In genomic region chr2:44477657-44478414, GRCh38 we compare ENCODE assay signal across 13 cellular contexts.
DNase-seq lines count a peak whose midpoint lies in the region; ATAC-seq, FAIRE-seq and TF ChIP-seq lines count a peak whose summit lies in the region.
"Had no signal": no experiment of that assay in that cellular context is flagged by ENCODE, and none has a peak within 500 bp of the region (broad histone marks: within the 10 kb centered on the region; RNA-seq: fewer than 3 reads in every experiment).

No MANE protein-coding gene starts in this region.

- no peaks in the 10 kb centered on the region for H3K23me2 ChIP-seq in H1 (ENCODE audit: low read depth, low read length)

- no peak overlapping the region for H2BK12ac ChIP-seq in H1 (ENCODE audit: low read depth, low read length)

- H2BK5ac ChIP-seq in IMR-90 (ENCODE audit: low read depth, low read length, poor library complexity, severe bottlenecking) (no peak overlapping the region), H1 (ENCODE audit: low read depth, low read length) (no peak overlapping the region)

- TF ChIP-seq CTCF in GM23338 (conservative IDR thresholded peaks at IDR 0.05; ENCODE audit: low read depth in 2 of 2) (no peak), IMR-90 (conservative IDR thresholded peaks at IDR 0.05; ENCODE audit: low read depth, low read length) (no peak), H1 (IDR thresholded peaks at IDR 0.05; ENCODE audit: control extremely low read depth in 1 of 3, insufficient read depth in 1 of 3, low read depth in 1 of 3, low read length in 3 of 3) (no peak)

- H2AK5ac ChIP-seq in IMR-90 (ENCODE audit: low read depth, low read length) (no peak overlapping the region), H1 (ENCODE audit: low read depth, low read length) (no peak overlapping the region)

- BruUV-seq in IMR-90 (replicated peaks; lab: Mats Ljungman, UMichigan): no TSS peak

- H2BK120ac ChIP-seq in IMR-90 (ENCODE audit: low read depth, low read length) (no peak overlapping the region), H1 (replicated peaks; ENCODE audit: low read depth, low read length) (no peak overlapping the region)

- H4K8ac ChIP-seq in IMR-90 (ENCODE audit: low read depth in 2 of 2, low read length in 2 of 2): no peak overlapping the region
- no peak overlapping the region for H4K8ac ChIP-seq in H1 (ENCODE audit: extremely low read depth, insufficient read depth, low read length)

- no peaks in the 10 kb centered on the region for H3K36me3 Mint-ChIP-seq in GM23338 (ENCODE audit: low read depth)
- H3K36me3 Mint-ChIP-seq: CD4-positive, alpha-beta memory T cell had no signal

- no peak overlapping the region for H2BK20ac ChIP-seq in IMR-90 (ENCODE audit: low read depth, low read length)
- H2BK20ac ChIP-seq in H1 (ENCODE audit: low read length): no peak overlapping the region

- H3K14ac ChIP-seq in IMR-90 (replicated peaks; ENCODE audit: low read depth, low read length): no peak overlapping the region
- H3K14ac ChIP-seq in H1 (ENCODE audit: insufficient read length): no peak overlapping the region

- peak; percentile 59 for DNase-seq in GM23338 (ENCODE audit: low spot score)
- DNase-seq in IMR-90: no peak
- DNase-seq in H1 (ENCODE audit: low read depth in 1 of 2, low spot score in 2 of 2): no peak
- no peak for DNase-seq in DMS53 treated with DMSO at 0.1 percent for 48 hours (lab: John Stamatoyannopoulos, UW; ENCODE audit: unreplicated experiment)
- no peak for DNase-seq in NCI-H774 (lab: John Stamatoyannopoulos, UW)
- DNase-seq: BE2C; CD4-positive, alpha-beta memory T cell; COR-L47 had no signal

- no peak overlapping the region for H3K18ac ChIP-seq in IMR-90 (ENCODE audit: low read depth, low read length)
- peak overlapping the region; percentile 66; the same call in 1 of the 2 replicates for H3K18ac ChIP-seq in H1 (ENCODE audit: extremely low read depth, low read length)

- no peak overlapping the region for H3K4me3 Mint-ChIP-seq in GM23338
- H3K4me3 Mint-ChIP-seq: CD4-positive, alpha-beta memory T cell had no signal

- no peaks in the 10 kb centered on the region for H3K9me3 Mint-ChIP-seq in GM23338
- H3K9me3 Mint-ChIP-seq: CD4-positive, alpha-beta memory T cell had no signal

- H2AFZ ChIP-seq in GM23338 (no peak overlapping the region), IMR-90 (replicated peaks; ENCODE audit: low read length, poor library complexity) (no peak overlapping the region), H1 (ENCODE audit: low read length) (no peak overlapping the region), neuron (ENCODE audit: low read depth, low read length) (peak overlapping the region; percentile 54)

- H3K4me1 ChIP-seq in GM23338 (ENCODE audit: insufficient read depth) (peaks cover 5% of the 10 kb centered on the region; the same call in 1 of the 2 replicates), IMR-90 (ENCODE audit: control insufficient read depth, insufficient read depth, low read length) (no peaks in the 10 kb centered on the region), H1 (replicated peaks in 1 of 4; ENCODE audit: control insufficient read depth in 3 of 4, insufficient read depth in 4 of 4, low read length in 3 of 4) (peaks cover 0 to 3% (median under 1%) of the 10 kb centered on the region in 4 experiments; a peak in 1 of 7 replicates), neuron (ENCODE audit: insufficient read depth, low read length) (peaks cover 7% of the 10 kb centered on the region)

- H4K91ac ChIP-seq in IMR-90 (ENCODE audit: insufficient read depth, low read depth, low read length) (no peak overlapping the region), H1 (replicated peaks; ENCODE audit: insufficient read length, low read length) (peak overlapping the region; percentile 22)

- H3K4me1 Mint-ChIP-seq in GM23338: peaks cover 28% of the 10 kb centered on the region; the same call in 2 of the 3 replicates

- in situ Hi-C loops in IMR-90 (cut with MboI; ENCODE audit: low sequenced_read_pairs): loop anchor here (10.0 to 25.0 kb wide), 2 partner anchors 443 to 484 kb away; no protein-coding TSS in a partner anchor

- no CpG with 5 or more reads among the region's 3 CpGs for WGBS in IMR-90 (ENCODE audit: extremely low coverage in 2 of 2, insufficient read length in 1 of 2), 2 experiments
- WGBS in H1 (ENCODE audit: extremely low coverage in 1 of 2, insufficient coverage in 1 of 2, insufficient read length in 1 of 2, insufficient replicate concordance in 2 of 2, low coverage in 1 of 2, low lambda C conversion rate in 2 of 2, missing lambda C conversion rate in 1 of 2), 2 experiments: 83% methylated on average over 3 of the region's 3 CpGs; no CpG with 5 or more reads in 1 of the 2 experiments

- CTCF ChIA-PET in IMR-90 (lab: Yijun Ruan, JAX): interaction anchor here (1.0 to 1.9 kb wide), 5 partner anchors 82 to 479 kb away, joined by 3 to 8 read pairs (median 4); no protein-coding TSS in a partner anchor
- CTCF ChIA-PET in H1 (lab: Charles Lee; ENCODE audit: partially characterized antibody): interaction anchor here (0.6 to 5.8 kb wide), 19 partner anchors 8 to 480 kb away, joined by 3 to 103 read pairs (median 4); no protein-coding TSS in a partner anchor

- H3K79me1 ChIP-seq in IMR-90 (ENCODE audit: low read depth in 1 of 2, low read length in 2 of 2): no peaks in the 10 kb centered on the region; a peak in 1 of 4 replicates
- H3K79me1 ChIP-seq in H1 (ENCODE audit: low read depth, low read length): no peaks in the 10 kb centered on the region

- H3K9me3 ChIP-seq in IMR-90 (ENCODE audit: control insufficient read depth, insufficient read depth, low read length) (no peaks in the 10 kb centered on the region), H1 (ENCODE audit: insufficient read depth in 2 of 2, low read depth in 1 of 2, low read length in 1 of 2) (no peaks in the 10 kb centered on the region), neuron (ENCODE audit: low read length) (no peaks in the 10 kb centered on the region)
- H3K9me3 ChIP-seq: BE2C, HAP-1 had no signal

- H3K9me1 ChIP-seq in IMR-90 (ENCODE audit: insufficient read depth, low read length): no peaks in the 10 kb centered on the region

- no peaks in the 10 kb centered on the region for H3F3A ChIP-seq in GM23338 (replicated peaks; ENCODE audit: low read depth)

- H3K56ac ChIP-seq in IMR-90 (ENCODE audit: extremely low read depth, insufficient read depth, low read length): no peak overlapping the region
- H3K56ac ChIP-seq in H1 (replicated peaks; ENCODE audit: insufficient read length, low read depth, low read length): no peak overlapping the region

- H3K36me3 ChIP-seq in GM23338 (ENCODE audit: insufficient read depth) (no peaks in the 10 kb centered on the region), IMR-90 (ENCODE audit: control insufficient read depth, insufficient read depth, low read length) (no peaks in the 10 kb centered on the region), H1 (ENCODE audit: control insufficient read depth in 2 of 4, insufficient read depth in 4 of 4, low read length in 3 of 4) (no peaks in the 10 kb centered on the region), neuron (ENCODE audit: insufficient read depth, low read length) (no peaks in the 10 kb centered on the region)
- H3K36me3 ChIP-seq: BE2C, HAP-1 had no signal

- H3K79me2 ChIP-seq in GM23338 (replicated peaks; ENCODE audit: insufficient read depth) (peaks cover 5% of the 10 kb centered on the region; the same call in 1 of the 2 replicates), H1 (ENCODE audit: control insufficient read depth in 1 of 2, insufficient read depth in 2 of 2, low read length in 2 of 2) (peaks cover 0 to 2% of the 10 kb centered on the region in 2 experiments; a peak in 3 of 4 replicates)

- H2AK9ac ChIP-seq in IMR-90 (replicated peaks; ENCODE audit: low read depth, low read length, poor library complexity): no peak overlapping the region

- no peak overlapping the region for H3K4me3 ChIP-seq in GM23338
- no peak overlapping the region for H3K4me3 ChIP-seq in IMR-90 (ENCODE audit: insufficient read depth, low read depth, low read length)
- no peak overlapping the region for H3K4me3 ChIP-seq in H1 (ENCODE audit: extremely low read depth in 1 of 4, insufficient read depth in 2 of 4, low read depth in 3 of 4, low read length in 4 of 4)
- H3K4me3 ChIP-seq in neuron (ENCODE audit: low read length): no peak overlapping the region
- H3K4me3 ChIP-seq: HAP-1 had no signal

- no peak for TF ChIP-seq RAD21 in IMR-90 (IDR thresholded peaks at IDR 0.05; ENCODE audit: low read length)
- TF ChIP-seq RAD21 in H1 (IDR thresholded peaks at IDR 0.05 in 1 of 2, conservative IDR thresholded peaks at IDR 0.05 in 1 of 2; ENCODE audit: low read depth in 2 of 2, low read length in 2 of 2): no peak

- no peak overlapping the region for H3K4me2 ChIP-seq in GM23338
- H3K4me2 ChIP-seq in IMR-90 (ENCODE audit: low read depth, low read length): no peak overlapping the region
- H3K4me2 ChIP-seq in H1 (ENCODE audit: insufficient read depth in 1 of 2, low read depth in 2 of 2, low read length in 2 of 2): no peak overlapping the region

- H4K5ac ChIP-seq in IMR-90 (ENCODE audit: low read depth, low read length) (no peak overlapping the region), H1 (ENCODE audit: insufficient read length, low read depth, low read length) (peak overlapping the region; percentile 53)

- H3K23ac ChIP-seq in IMR-90 (ENCODE audit: low read depth, low read length): no peak overlapping the region
- no peak overlapping the region for H3K23ac ChIP-seq in H1 (ENCODE audit: insufficient read length)

- H3K4ac ChIP-seq in IMR-90 (ENCODE audit: low read depth, low read length) (no peak overlapping the region), H1 (replicated peaks; ENCODE audit: insufficient read length, low read depth, low read length) (peak overlapping the region; percentile 93)

- ATAC-seq in GM23338 (peak; percentile 74), IMR-90 (ENCODE audit: low read depth) (no peak), HG03439 (IDR thresholded peaks at IDR 0.05; ENCODE audit: unreplicated experiment) (no peak)

- H4K20me1 ChIP-seq in GM23338 (replicated peaks; ENCODE audit: insufficient read depth) (no peaks in the 10 kb centered on the region), IMR-90 (ENCODE audit: insufficient read depth, low read length) (no peaks in the 10 kb centered on the region), H1 (replicated peaks in 1 of 2; ENCODE audit: control insufficient read depth in 1 of 2, insufficient read depth in 2 of 2, low read length in 2 of 2) (no peaks in the 10 kb centered on the region)

- FAIRE-seq in H1 (lab: Jason Lieb, UNC): peak; percentile 60
- FAIRE-seq: A204.1 had no signal

- H3K9ac ChIP-seq in IMR-90 (ENCODE audit: low read depth, low read length) (no peak overlapping the region), H1 (replicated peaks in 1 of 4; ENCODE audit: extremely low read depth in 1 of 4, low read depth in 3 of 4, low read length in 3 of 4) (no peak overlapping the region)

- no peak for TF ChIP-seq POLR2A in IMR-90 (IDR thresholded peaks at IDR 0.05; ENCODE audit: low read depth, low read length)
- no peak for TF ChIP-seq POLR2A in H1 (IDR thresholded peaks at IDR 0.05; ENCODE audit: control extremely low read depth in 1 of 2, low read depth in 2 of 2, low read length in 2 of 2)

- H3K27me3 ChIP-seq in GM23338 (ENCODE audit: insufficient read depth): no peaks in the 10 kb centered on the region
- no peaks in the 10 kb centered on the region for H3K27me3 ChIP-seq in IMR-90 (ENCODE audit: control insufficient read depth, insufficient read depth, low read length)
- no peaks in the 10 kb centered on the region for H3K27me3 ChIP-seq in H1 (replicated peaks in 1 of 4; ENCODE audit: control insufficient read depth in 3 of 4, extremely low read depth in 1 of 4, insufficient read depth in 3 of 4, low read length in 3 of 4)
- H3K27me3 ChIP-seq in neuron (ENCODE audit: insufficient read depth, low read length): no peaks in the 10 kb centered on the region
- H3K27me3 ChIP-seq: BE2C had no signal

- H3K27ac Mint-ChIP-seq in GM23338: no peak overlapping the region

- H2BK15ac ChIP-seq in IMR-90 (ENCODE audit: low read depth, low read length) (no peak overlapping the region), H1 (ENCODE audit: low read length) (no peak overlapping the region)

- POLR2A ChIA-PET in IMR-90 (lab: Charles Lee; ENCODE audit: unreplicated experiment): no interaction called here
- POLR2A ChIA-PET in H1 (lab: Charles Lee; ENCODE audit: partially characterized antibody): no interaction called here

- peak overlapping the region; percentile 52 for H3K27ac ChIP-seq in GM23338 (ENCODE audit: low read depth)
- H3K27ac ChIP-seq in IMR-90 (ENCODE audit: insufficient read depth, low read length): no peak overlapping the region
- no peak overlapping the region for H3K27ac ChIP-seq in H1 (ENCODE audit: low read depth, low read length)
- H3K27ac ChIP-seq: C4-2B had no signal

- no peaks in the 10 kb centered on the region for H3K9me2 ChIP-seq in GM23338 (ENCODE audit: insufficient read depth)

- H3K27me3 Mint-ChIP-seq in GM23338 (ENCODE audit: insufficient read depth, low read depth, poor library complexity): no peaks in the 10 kb centered on the region
- H3K27me3 Mint-ChIP-seq: CD4-positive, alpha-beta memory T cell had no signal

- dilution Hi-C loops in IMR-90 (cut with HindIII; ENCODE audit: low sequenced_read_pairs, unreplicated experiment): no loop called here

- TF ChIP-seq EP300 in H1 (IDR thresholded peaks at IDR 0.05; ENCODE audit: borderline replicate concordance in 1 of 2, low read depth in 2 of 2, low read length in 2 of 2): no peak

- intact Hi-C loops in IMR-90 (cut with micrococcal nuclease): loop anchor here (2.0 to 10.0 kb wide), 4 partner anchors 236 to 1017 kb away; no protein-coding TSS in a partner anchor
